1 cellular context compared by ENCODE assay signal in genomic region chr21:33232640-33233039, GRCh38.
TF ChIP-seq lines count a peak whose summit lies in the region.

No MANE protein-coding gene starts in this region.

TF ChIP-seq in WTC11, 78 proteins besides CTCF, POLR2A, EP300 and RAD21:
- TF ChIP-seq ATF6 (CRISPR knock-in tag; IDR thresholded peaks at IDR 0.05) (no peak), GABPB1 (CRISPR knock-in tag; IDR thresholded peaks at IDR 0.05) (no peak)
